8 cellular contexts compared by ENCODE assay signal in the genomic region with DNA sequence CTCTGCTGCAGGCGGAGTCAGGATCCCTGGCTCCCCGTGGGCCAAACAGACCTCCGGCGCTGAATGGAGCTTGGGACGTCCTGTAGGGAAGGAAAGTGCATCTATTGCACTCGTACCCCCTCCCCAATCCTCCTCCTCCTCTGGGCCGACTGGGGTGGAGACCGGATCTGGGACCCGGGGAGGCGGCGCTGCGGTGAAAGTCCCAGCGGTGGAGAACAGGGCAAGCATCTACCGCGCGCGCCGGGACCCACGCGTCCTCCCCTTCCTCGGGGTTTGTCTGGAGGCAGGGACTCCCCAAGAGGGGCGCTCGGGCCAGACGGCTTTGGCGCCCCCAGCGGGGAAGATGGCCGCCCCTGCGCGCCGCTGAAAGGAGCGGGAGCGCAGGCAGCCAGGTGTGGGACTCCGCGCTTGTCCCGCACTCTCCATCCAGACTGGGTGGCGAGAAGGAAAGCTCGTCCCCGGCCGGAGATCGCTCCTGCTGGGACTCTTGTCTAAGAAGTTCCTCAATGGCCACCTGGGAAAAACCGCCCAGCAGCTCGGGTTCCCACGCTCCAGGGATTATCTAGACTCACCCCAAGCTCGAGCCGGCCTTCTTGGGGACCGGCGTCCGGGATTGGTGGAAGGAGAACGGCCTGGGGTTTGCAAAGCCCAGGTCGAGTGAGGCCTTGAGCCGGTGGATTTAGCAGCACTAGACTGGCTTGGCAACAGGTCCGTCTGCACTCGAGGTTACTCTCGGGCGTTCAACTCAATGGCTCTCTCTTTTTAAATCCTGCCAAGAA. TPM values are rescaled to one million over a fixed set of nuclear protein-coding genes. Genes with fewer than 3 reads are reported as not detected.
DNase-seq lines count a peak whose midpoint lies in the region; ATAC-seq, FAIRE-seq and TF ChIP-seq lines count a peak whose summit lies in the region.

No MANE protein-coding gene starts in this region.

- no peaks in the 10 kb centered on the region for H3K27me3 ChIP-seq in heart left ventricle
- H3K27me3 ChIP-seq in pancreas: no peaks in the 10 kb centered on the region

- TF ChIP-seq POLR2A in H54 (IDR thresholded peaks at IDR 0.05; ENCODE audit: low read depth, low read length): 0 out of 2 replicates have a peak, but pooled peaks have one; percentile 11
- TF ChIP-seq POLR2A in heart left ventricle (IDR thresholded peaks at IDR 0.05): no peak

- H3K9me3 ChIP-seq in heart left ventricle (no peaks in the 10 kb centered on the region), pancreas (no peaks in the 10 kb centered on the region)

- intact Hi-C loops in heart left ventricle (cut with DNase I): loop anchor here in 2 of 10 donors (1.0 kb wide), 2 partner anchors 14 to 62 kb away; partner anchors contain the start of gene FADS3 (in 1 of the 2)
- intact Hi-C loops in pancreas (cut with DNase I): no loop called here

- peaks cover 6% of the 10 kb centered on the region for H3K27me3 Mint-ChIP-seq in activated naive CD8-positive, alpha-beta T cell treated with anti-CD3 and anti-CD28 coated beads, Interleukin-2, amount 10 ng/mL, durations not matched to agents 7 days and 5 days

- no peaks in the 10 kb centered on the region for H3K9me3 Mint-ChIP-seq in activated naive CD8-positive, alpha-beta T cell treated with anti-CD3 and anti-CD28 coated beads, Interleukin-2, amount 10 ng/mL, durations not matched to agents 7 days and 5 days

- peaks cover 28% of the 10 kb centered on the region for H3K36me3 Mint-ChIP-seq in activated naive CD8-positive, alpha-beta T cell treated with anti-CD3 and anti-CD28 coated beads, Interleukin-2, amount 10 ng/mL, durations not matched to agents 7 days and 5 days

- no peak for FAIRE-seq in H54 (lab: Jason Lieb, UNC)
- FAIRE-seq in pancreas (lab: Jason Lieb, UNC): no peak

- TF ChIP-seq CTCF in heart left ventricle (IDR thresholded peaks at IDR 0.05): peak; percentile 17 to 64 (median 42)
- TF ChIP-seq CTCF in pancreas (IDR thresholded peaks at IDR 0.05): peak in 2 of 4 donors; percentile 15 to 28

- H3K4me1 Mint-ChIP-seq in activated naive CD8-positive, alpha-beta T cell treated with anti-CD3 and anti-CD28 coated beads, Interleukin-2, amount 10 ng/mL, durations not matched to agents 7 days and 5 days: peaks cover 49% of the 10 kb centered on the region

- H3K4me1 ChIP-seq in heart left ventricle (peaks cover 0 to 57% (median 31%) of the 10 kb centered on the region in 12 donors), pancreas (peaks cover 0 to 5% (median 2%) of the 10 kb centered on the region in 3 donors)

- H3K4me3 ChIP-seq in heart left ventricle (peak overlapping the region; percentile 47 to 80 (median 66)), pancreas (peak overlapping the region; percentile 4 to 58 (median 41))

- H3K4me3 Mint-ChIP-seq in activated naive CD8-positive, alpha-beta T cell treated with anti-CD3 and anti-CD28 coated beads, Interleukin-2, amount 10 ng/mL, durations not matched to agents 7 days and 5 days: peak overlapping the region; percentile 94

- peak; percentile 37 for ATAC-seq in activated naive CD8-positive, alpha-beta T cell treated with anti-CD3 and anti-CD28 coated beads, Interleukin-2, amount 10 ng/mL, durations not matched to agents 7 days and 5 days (ENCODE audit: low read depth)
- peak; percentile 25 to 52 (median 40) for ATAC-seq in heart left ventricle
- ATAC-seq in pancreas: peak; percentile 47 to 61 (median 56)
- ATAC-seq in HG03521 (IDR thresholded peaks at IDR 0.05; ENCODE audit: unreplicated experiment): no peak

- POLR2A ChIA-PET in activated naive CD8-positive, alpha-beta T cell treated with anti-CD3 and anti-CD28 coated beads, Interleukin-2, amount 10 ng/mL, durations not matched to agents 7 days and 5 days (lab: Charles Lee): interaction anchor here (0.7 to 7.2 kb wide), 5 partner anchors 12 to 139 kb away, joined by 3 to 140 read pairs (median 8); partner anchors contain the start of genes FADS1, FEN1, FTH1 and TMEM258

- no peaks in the 10 kb centered on the region for H3K36me3 ChIP-seq in heart left ventricle
- H3K36me3 ChIP-seq in pancreas: no peaks in the 10 kb centered on the region

- H3K27ac ChIP-seq in heart left ventricle (peak overlapping the region; percentile 8 to 96 (median 86)), pancreas (peak overlapping the region in 1 of 4 donors; percentile 67)

- peak overlapping the region; percentile 89 for H3K27ac Mint-ChIP-seq in activated naive CD8-positive, alpha-beta T cell treated with anti-CD3 and anti-CD28 coated beads, Interleukin-2, amount 10 ng/mL, durations not matched to agents 7 days and 5 days

- DNase-seq in Daoy (ENCODE audit: low read depth) (peak; percentile 52), H54 (ENCODE audit: insufficient read length, low spot score) (no peak), NCI-H526 (lab: John Stamatoyannopoulos, UW) (peak; percentile 43 to 87), heart left ventricle (peak; percentile 56 to 77 (median 63)), pancreas (peak in 5 of 6 donors; percentile 44 to 67 (median 45)), LoVo (ENCODE audit: low spot score) (no peak)
- peak; percentile 74 for DNase-seq in activated naive CD8-positive, alpha-beta T cell treated with anti-CD3 and anti-CD28 coated beads, Interleukin-2, amount 10 ng/mL, durations not matched to agents 7 days and 5 days

- WGBS in heart left ventricle, 4 donors: 1 to 11% (median 1%) methylated on average over 24 to 55 of the region's 55 CpGs
- 2 to 5% methylated on average over 46 to 55 of the region's 55 CpGs for WGBS in pancreas, 2 donors

RNA-seq across cellular contexts. Expression of gene FADS2, which starts 0.7 kb away (rescaled TPM):
- 21.3 and 33.8 TPM in 2 replicates for total RNA-seq in Daoy (2014; rRNA removed; shearing (Covaris generic))
- total RNA-seq in activated naive CD8-positive, alpha-beta T cell treated with anti-CD3 and anti-CD28 coated beads, Interleukin-2, amount 10 ng/mL, durations not matched to agents 7 days and 5 days: 100 to 1,000 TPM; 245 to 280 TPM
- total RNA-seq in heart left ventricle: 10 to 100 TPM in 8 of 9 donors, 1 to 10 TPM in 1; 2.6 to 38.2 (median 19.2) TPM
- polyA plus RNA-seq in heart left ventricle: 10 to 100 TPM; 13.8 to 43.6 TPM
- 10 to 100 TPM in 2 of 6 donors, 1 to 10 TPM in 4; 1.7 to 20.5 (median 5.5) TPM for total RNA-seq in pancreas
- polyA plus RNA-seq in pancreas: 10 to 100 TPM in 1 of 2 donors, 1 to 10 TPM in 1; 8.4 to 21.3 TPM

RNA-seq across cellular contexts. Expression of gene FADS1, which starts 12.0 kb away (rescaled TPM):
- 30.0 and 35.9 TPM in 2 replicates for total RNA-seq in Daoy (2014; rRNA removed; shearing (Covaris generic))
- 10 to 100 TPM; 53.2 to 54.7 TPM for total RNA-seq in activated naive CD8-positive, alpha-beta T cell treated with anti-CD3 and anti-CD28 coated beads, Interleukin-2, amount 10 ng/mL, durations not matched to agents 7 days and 5 days
- total RNA-seq in heart left ventricle: 10 to 100 TPM; 16.9 to 37.6 (median 23.6) TPM
- polyA plus RNA-seq in heart left ventricle: 10 to 100 TPM; 14.3 to 72.6 TPM
- total RNA-seq in pancreas: 10 to 100 TPM in 1 of 6 donors, 1 to 10 TPM in 5; 2.3 to 15.1 (median 5.7) TPM
- polyA plus RNA-seq in pancreas: 1 to 10 TPM; 4.2 to 5.5 TPM

RNA-seq across cellular contexts. Expression of gene FEN1, which starts 36.1 kb away (rescaled TPM):
- total RNA-seq in Daoy (2014; rRNA removed; shearing (Covaris generic)): 145 and 148 TPM in 2 replicates
- 10 to 100 TPM; 87.1 to 88.7 TPM for total RNA-seq in activated naive CD8-positive, alpha-beta T cell treated with anti-CD3 and anti-CD28 coated beads, Interleukin-2, amount 10 ng/mL, durations not matched to agents 7 days and 5 days
- total RNA-seq in heart left ventricle: 10 to 100 TPM in 1 of 9 donors, 1 to 10 TPM in 8; 3.9 to 13.7 (median 6.8) TPM
- 10 to 100 TPM in 1 of 2 donors, 1 to 10 TPM in 1; 2.6 to 11.9 TPM for polyA plus RNA-seq in heart left ventricle
- 1 to 10 TPM; 2.3 to 7.3 (median 5.2) TPM for total RNA-seq in pancreas
- 1 to 10 TPM; 2.5 to 4.8 TPM for polyA plus RNA-seq in pancreas

RNA-seq across cellular contexts. Expression of gene TMEM258, which starts 36.4 kb away (rescaled TPM):
- total RNA-seq in Daoy (2014; rRNA removed; shearing (Covaris generic)): 61.1 and 70.8 TPM in 2 replicates
- 100 to 1,000 TPM; 127 to 140 TPM for total RNA-seq in activated naive CD8-positive, alpha-beta T cell treated with anti-CD3 and anti-CD28 coated beads, Interleukin-2, amount 10 ng/mL, durations not matched to agents 7 days and 5 days
- total RNA-seq in heart left ventricle (100 to 1,000 TPM in 7 of 9 donors, 10 to 100 TPM in 2; 48.0 to 129 (median 103) TPM), pancreas (100 to 1,000 TPM in 2 of 6 donors, 10 to 100 TPM in 4; 69.8 to 108 (median 94.4) TPM)
- polyA plus RNA-seq in heart left ventricle (100 to 1,000 TPM; 119 to 139 TPM), pancreas (100 to 1,000 TPM in 1 of 2 donors, 10 to 100 TPM in 1; 87.4 to 171 TPM)

Comparison
In these comparisons a context has a peak if more than half of its experiments do, and no peak if none do; other contexts are left out.
1. DNase-seq: peak in Daoy (single experiment), NCI-H526 (2 of 2), activated naive CD8-positive, alpha-beta T cell treated with anti-CD3 and anti-CD28 coated beads, Interleukin-2, amount 10 ng/mL, durations not matched to agents 7 days and 5 days (single experiment), heart left ventricle (5 of 5) and pancreas (5 of 6); none in H54 (single experiment) and LoVo (single experiment).